Comparison of ENCODE assay signal across 7 cellular contexts in genomic region chr16:57720142-57720575, GRCh38. TPM values are rescaled to one million over a fixed set of nuclear protein-coding genes. Genes with fewer than 3 reads are reported as not detected.
DNase-seq lines count a peak whose midpoint lies in the region; ATAC-seq and TF ChIP-seq lines count a peak whose summit lies in the region.

No MANE protein-coding gene starts in this region.

- H3K27ac ChIP-seq in VCaP, result no peak overlapping the region

- no peak for ATAC-seq in GM18519 (IDR thresholded peaks at IDR 0.05; ENCODE audit: low FRiP score, unreplicated experiment)

- DNase-seq in GM03348 (ENCODE audit: low spot score), result peak; percentile 68
- peak; percentile 43 for DNase-seq in LHCN-M2 (ENCODE audit: low read depth)
- peak; percentile 59 for DNase-seq in epithelial cell of esophagus (ENCODE audit: low read depth)
- DNase-seq in myocyte (ENCODE audit: low read depth), result peak; percentile 65
- DNase-seq in NCI-H1436 treated with DMSO at 0.1 percent for 48 hours (lab: John Stamatoyannopoulos, UW), result no peak

- TF ChIP-seq CTCF in VCaP (conservative IDR thresholded peaks at IDR 0.05), result peak; percentile 71
- peak; percentile 50 for TF ChIP-seq CTCF in epithelial cell of esophagus (IDR thresholded peaks at IDR 0.05; ENCODE audit: insufficient read depth, low read depth, low read length, missing control alignments)

- H3K4me3 ChIP-seq in epithelial cell of esophagus (ENCODE audit: low read length), result no peak overlapping the region

RNA-seq across cellular contexts. Expression of gene KATNB1, which starts 15.4 kb away (rescaled TPM):
- 23.4 and 23.7 TPM in 2 replicates for total RNA-seq in LHCN-M2 (2014; rRNA removed)
- polyA plus RNA-seq in LHCN-M2 (2012), result 15.8 TPM
- 32.9 and 51.3 TPM in 2 replicates for total RNA-seq in myocyte
- polyA plus RNA-seq in myocyte (2012), result 28.6 TPM

RNA-seq across cellular contexts. Expression of gene DRC7, which starts 25.6 kb away (rescaled TPM):
- not detected in 2 replicates for total RNA-seq in LHCN-M2 (2014; rRNA removed)
- polyA plus RNA-seq in LHCN-M2 (2012), result not detected
- total RNA-seq in myocyte, result not detected in 2 replicates
- polyA plus RNA-seq in myocyte (2012), result not detected

RNA-seq across cellular contexts. Expression of gene ADGRG3, which starts 52.1 kb away (rescaled TPM):
- total RNA-seq in LHCN-M2 (2014; rRNA removed) (not detected in 2 replicates), myocyte (0.31 TPM in 1 of 2 replicates, not detected in the other)
- not detected for polyA plus RNA-seq in LHCN-M2 (2012)
- 0.05 TPM for polyA plus RNA-seq in myocyte (2012)
